ENCODE assay signal across 26 cellular contexts in genomic region chr3:54278960-54279359, GRCh38.
DNase-seq lines count a peak whose midpoint lies in the region; ATAC-seq lines count a peak whose summit lies in the region.
"Had no signal": no experiment of that assay in that cellular context is flagged by ENCODE, and none has a peak within 500 bp of the region (broad histone marks: within the 10 kb centered on the region; RNA-seq: fewer than 3 reads in every experiment).

No MANE protein-coding gene starts in this region.

- no peaks in the 10 kb centered on the region for H3K36me3 ChIP-seq in esophagus (ENCODE audit: control insufficient read depth in 2 of 2, insufficient read depth in 2 of 2, low read length in 1 of 2)
- H3K36me3 ChIP-seq: ascending aorta, heart left ventricle, pancreas had no signal

- 44 to 61% methylated on average over 7 of the region's 7 CpGs for WGBS in esophagus, 2 donors

- H3K4me1 ChIP-seq in esophagus (ENCODE audit: control insufficient read depth in 2 of 2, insufficient read depth in 2 of 2, low read length in 1 of 2), result no peaks in the 10 kb centered on the region
- H3K4me1 ChIP-seq: ascending aorta, pancreas had no signal

- no peaks in the 10 kb centered on the region for H3K9me3 ChIP-seq in esophagus (ENCODE audit: control insufficient read depth in 2 of 2, insufficient read depth in 1 of 2, low read depth in 1 of 2, low read length in 1 of 2)
- H3K9me3 ChIP-seq: ascending aorta, pancreas had no signal

- no peak for ATAC-seq in HG02759 (IDR thresholded peaks at IDR 0.05; ENCODE audit: unreplicated experiment)
- ATAC-seq: activated CD8-positive, alpha-beta T cell treated with anti-CD3 and anti-CD28 coated beads for 36 hours; stimulated activated naive CD8-positive, alpha-beta T cell treated with anti-CD3 and anti-CD28 coated beads, Interleukin-15, amount 100 ng/mL, for 72 hours had no signal

- peak; percentile 27 for DNase-seq in DMS153 (lab: John Stamatoyannopoulos, UW)
- no peak for DNase-seq in DMS153 treated with DMSO at 0.1 percent for 48 hours (lab: John Stamatoyannopoulos, UW; ENCODE audit: unreplicated experiment)
- DNase-seq in RPMI7951 (ENCODE audit: low read depth), result peak; percentile 56
- peak; percentile 84 for DNase-seq in renal cortical epithelial cell (ENCODE audit: low read depth)
- no peak for DNase-seq in activated CD4-positive, CD25-positive, alpha-beta regulatory T cell (lab: John Stamatoyannopoulos, UW)
- no peak for DNase-seq in amniotic stem cell (lab: John Stamatoyannopoulos, UW)
- DNase-seq: activated CD4-positive, alpha-beta T cell treated with anti-CD3 and anti-CD28 coated beads for 1 hour; activated CD8-positive, alpha-beta T cell treated with anti-CD3 and anti-CD28 coated beads for 36 hours; CD8-positive, alpha-beta memory T cell; dermis blood vessel endothelial cell; DND-41; heart left ventricle; left cardiac atrium; NCI-H2029; NCI-H345; NCI-H748 treated with DMSO at 0.1 percent for 48 hours; pancreas; stimulated activated CD4-positive, alpha-beta T cell treated with anti-CD3 and anti-CD28 coated beads, Interleukin-1b, Interleukin-23, amount 100 ng/mL, for 48 hours; stimulated activated CD8-positive, alpha-beta memory T cell treated with anti-CD3 and anti-CD28 coated beads, Interleukin-4, amount 100 ng/mL, for 48 hours; stimulated activated naive CD8-positive, alpha-beta T cell treated with anti-CD3 and anti-CD28 coated beads, Interleukin-15, amount 100 ng/mL, for 72 hours had no signal

- no peaks in the 10 kb centered on the region for H3K27me3 ChIP-seq in esophagus (ENCODE audit: control insufficient read depth in 1 of 2, insufficient read depth in 2 of 2, low read length in 2 of 2)
- H3K27me3 ChIP-seq: ascending aorta, heart left ventricle had no signal

- peak overlapping the region; percentile 57 to 82 for H3K27ac ChIP-seq in esophagus (ENCODE audit: low read depth in 2 of 2, low read length in 1 of 2)
- H3K27ac ChIP-seq: 22Rv1, ascending aorta, heart left ventricle, pancreas, SK-N-MC had no signal

- H3K4me3 ChIP-seq in esophagus (ENCODE audit: low read depth in 1 of 2, low read length in 2 of 2), result no peak overlapping the region
- H3K4me3 ChIP-seq: ascending aorta, heart left ventricle, pancreas, SK-N-MC, smooth muscle cell had no signal

Comparison
In these comparisons a context has a peak if more than half of its experiments do, and no peak if none do; other contexts are left out.
1. DNase-seq: peak in DMS153 (single experiment), RPMI7951 (single experiment) and renal cortical epithelial cell (single experiment); none in DMS153 treated with DMSO at 0.1 percent for 48 hours (single experiment), activated CD4-positive, CD25-positive, alpha-beta regulatory T cell (0 of 4) and amniotic stem cell (single experiment).